Comparison of ENCODE assay signal across 1 cellular context in the genomic region with DNA sequence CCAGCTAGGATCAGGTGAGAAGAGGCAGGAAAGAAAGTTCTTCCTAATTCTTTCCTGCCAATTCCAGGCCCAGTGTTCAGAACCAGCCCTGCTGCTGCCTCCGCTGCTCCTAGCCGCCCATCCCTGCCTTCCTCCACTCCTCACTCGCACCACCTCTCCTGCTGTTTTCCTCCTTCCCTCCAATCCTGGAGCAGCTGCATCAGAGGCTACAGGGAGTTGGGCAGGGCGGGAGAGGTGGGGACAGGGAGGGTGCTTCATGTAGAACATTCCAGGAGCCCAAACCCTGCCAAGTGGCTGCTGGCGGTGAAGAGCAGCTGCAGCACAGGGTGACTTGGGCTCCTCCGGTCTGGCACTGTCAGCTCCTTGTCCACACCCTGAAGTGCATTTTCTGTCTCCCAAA.
TF ChIP-seq lines count a peak whose summit lies in the region.

No MANE protein-coding gene starts in this region.

TF ChIP-seq in SK-N-SH treated with all-trans-retinoic acid at 6 μM for 48 hours, 23 proteins besides CTCF, POLR2A, EP300 and RAD21 (continued from another document):
- TF ChIP-seq, protein P1, sequence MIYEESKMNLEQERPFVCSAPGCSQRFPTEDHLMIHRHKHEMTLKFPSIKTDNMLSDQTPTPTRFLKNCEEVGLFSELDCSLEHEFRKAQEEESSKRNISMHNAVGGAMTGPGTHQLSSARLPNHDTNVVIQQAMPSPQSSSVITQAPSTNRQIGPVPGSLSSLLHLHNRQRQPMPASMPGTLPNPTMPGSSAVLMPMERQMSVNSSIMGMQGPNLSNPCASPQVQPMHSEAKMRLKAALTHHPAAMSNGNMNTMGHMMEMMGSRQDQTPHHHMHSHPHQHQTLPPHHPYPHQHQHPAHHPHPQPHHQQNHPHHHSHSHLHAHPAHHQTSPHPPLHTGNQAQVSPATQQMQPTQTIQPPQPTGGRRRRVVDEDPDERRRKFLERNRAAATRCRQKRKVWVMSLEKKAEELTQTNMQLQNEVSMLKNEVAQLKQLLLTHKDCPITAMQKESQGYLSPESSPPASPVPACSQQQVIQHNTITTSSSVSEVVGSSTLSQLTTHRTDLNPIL (CRISPR knock-in tag; IDR thresholded peaks at IDR 0.05; ENCODE audit: low read depth) = no peak
- TF ChIP-seq ESRRG (CRISPR knock-in tag; IDR thresholded peaks at IDR 0.05) = no peak
- no peak for TF ChIP-seq GLIS3 (CRISPR knock-in tag; IDR thresholded peaks at IDR 0.05)
- TF ChIP-seq SNAI2 (CRISPR knock-in tag; IDR thresholded peaks at IDR 0.05) = no peak
- TF ChIP-seq ISL1 (CRISPR knock-in tag; IDR thresholded peaks at IDR 0.05) = no peak
- no peak for TF ChIP-seq ZNF565 (CRISPR knock-in tag; conservative IDR thresholded peaks at IDR 0.05; ENCODE audit: low read depth)
- TF ChIP-seq OSR1 (CRISPR knock-in tag; IDR thresholded peaks at IDR 0.05) = no peak
- TF ChIP-seq ZNF70 (CRISPR knock-in tag; IDR thresholded peaks at IDR 0.05) = no peak
- TF ChIP-seq, protein P2, sequence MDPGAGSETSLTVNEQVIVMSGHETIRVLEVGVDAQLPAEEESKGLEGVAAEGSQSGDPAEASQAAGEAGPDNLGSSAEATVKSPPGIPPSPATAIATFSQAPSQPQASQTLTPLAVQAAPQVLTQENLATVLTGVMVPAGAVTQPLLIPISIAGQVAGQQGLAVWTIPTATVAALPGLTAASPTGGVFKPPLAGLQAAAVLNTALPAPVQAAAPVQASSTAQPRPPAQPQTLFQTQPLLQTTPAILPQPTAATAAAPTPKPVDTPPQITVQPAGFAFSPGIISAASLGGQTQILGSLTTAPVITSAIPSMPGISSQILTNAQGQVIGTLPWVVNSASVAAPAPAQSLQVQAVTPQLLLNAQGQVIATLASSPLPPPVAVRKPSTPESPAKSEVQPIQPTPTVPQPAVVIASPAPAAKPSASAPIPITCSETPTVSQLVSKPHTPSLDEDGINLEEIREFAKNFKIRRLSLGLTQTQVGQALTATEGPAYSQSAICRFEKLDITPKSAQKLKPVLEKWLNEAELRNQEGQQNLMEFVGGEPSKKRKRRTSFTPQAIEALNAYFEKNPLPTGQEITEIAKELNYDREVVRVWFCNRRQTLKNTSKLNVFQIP (CRISPR knock-in tag; IDR thresholded peaks at IDR 0.05; ENCODE audit: borderline replicate concordance, low read depth) = no peak
- TF ChIP-seq ZC3H10 (CRISPR knock-in tag; IDR thresholded peaks at IDR 0.05) = no peak
- TF ChIP-seq, protein P3, sequence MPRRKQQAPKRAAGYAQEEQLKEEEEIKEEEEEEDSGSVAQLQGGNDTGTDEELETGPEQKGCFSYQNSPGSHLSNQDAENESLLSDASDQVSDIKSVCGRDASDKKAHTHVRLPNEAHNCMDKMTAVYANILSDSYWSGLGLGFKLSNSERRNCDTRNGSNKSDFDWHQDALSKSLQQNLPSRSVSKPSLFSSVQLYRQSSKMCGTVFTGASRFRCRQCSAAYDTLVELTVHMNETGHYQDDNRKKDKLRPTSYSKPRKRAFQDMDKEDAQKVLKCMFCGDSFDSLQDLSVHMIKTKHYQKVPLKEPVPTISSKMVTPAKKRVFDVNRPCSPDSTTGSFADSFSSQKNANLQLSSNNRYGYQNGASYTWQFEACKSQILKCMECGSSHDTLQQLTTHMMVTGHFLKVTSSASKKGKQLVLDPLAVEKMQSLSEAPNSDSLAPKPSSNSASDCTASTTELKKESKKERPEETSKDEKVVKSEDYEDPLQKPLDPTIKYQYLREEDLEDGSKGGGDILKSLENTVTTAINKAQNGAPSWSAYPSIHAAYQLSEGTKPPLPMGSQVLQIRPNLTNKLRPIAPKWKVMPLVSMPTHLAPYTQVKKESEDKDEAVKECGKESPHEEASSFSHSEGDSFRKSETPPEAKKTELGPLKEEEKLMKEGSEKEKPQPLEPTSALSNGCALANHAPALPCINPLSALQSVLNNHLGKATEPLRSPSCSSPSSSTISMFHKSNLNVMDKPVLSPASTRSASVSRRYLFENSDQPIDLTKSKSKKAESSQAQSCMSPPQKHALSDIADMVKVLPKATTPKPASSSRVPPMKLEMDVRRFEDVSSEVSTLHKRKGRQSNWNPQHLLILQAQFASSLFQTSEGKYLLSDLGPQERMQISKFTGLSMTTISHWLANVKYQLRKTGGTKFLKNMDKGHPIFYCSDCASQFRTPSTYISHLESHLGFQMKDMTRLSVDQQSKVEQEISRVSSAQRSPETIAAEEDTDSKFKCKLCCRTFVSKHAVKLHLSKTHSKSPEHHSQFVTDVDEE (CRISPR knock-in tag; IDR thresholded peaks at IDR 0.05) = no peak
TF ChIP-seq in SK-N-SH treated with all-trans-retinoic acid at 6 μM for 48 hours: peak in this region for 0.
